Comparison of ENCODE assay signal across 14 cellular contexts in the genomic region with DNA sequence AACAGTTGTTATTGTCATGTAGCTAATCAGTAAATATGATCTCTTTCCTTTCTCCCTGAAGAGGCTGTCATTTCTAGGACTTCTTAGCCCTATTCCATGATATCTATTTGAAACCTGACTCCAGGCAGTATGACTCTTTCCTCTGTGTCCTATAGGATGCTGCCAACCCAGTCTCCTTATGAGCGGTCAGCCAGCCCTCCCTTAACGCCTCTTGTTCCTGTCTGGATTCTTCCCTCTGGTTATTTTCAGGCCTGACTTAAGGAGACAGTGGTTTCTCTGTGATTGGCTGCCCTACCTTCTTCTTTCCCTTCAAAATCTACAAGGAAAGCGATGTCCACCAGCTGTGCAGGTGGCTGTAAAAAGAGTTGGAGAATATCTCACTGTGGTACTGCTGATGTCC. TPM values are rescaled to one million over a fixed set of nuclear protein-coding genes. Genes with fewer than 3 reads are reported as not detected.
A peak's percentile ranks its signal among the peaks of the same experiment; 100 is the strongest.
DNase-seq lines count a peak whose midpoint lies in the region; TF ChIP-seq lines count a peak whose summit lies in the region.
"Had no signal": no experiment of that assay in that cellular context is flagged by ENCODE, and none has a peak within 500 bp of the region (broad histone marks: within the 10 kb centered on the region; RNA-seq: fewer than 3 reads in every experiment).

No MANE protein-coding gene starts in this region.

- no peaks in the 10 kb centered on the region for H3K79me1 ChIP-seq in mesendoderm (ENCODE audit: low read length)

- no peak overlapping the region for H3K23ac ChIP-seq in mesendoderm (ENCODE audit: low read length)

- no peak overlapping the region for H3K4me3 ChIP-seq in choroid plexus epithelial cell (ENCODE audit: low read depth, low read length)
- H3K4me3 ChIP-seq in mesendoderm (ENCODE audit: low read length) = no peak overlapping the region
- H3K4me3 ChIP-seq in ovary = no peak overlapping the region
- H3K4me3 ChIP-seq: adrenal gland, heart right ventricle, spleen, thoracic aorta had no signal

- CTCF ChIA-PET in HEK293T (lab: Yijun Ruan, JAX) = interaction anchor here (0.5 kb wide), 1 partner anchor 535 kb away, joined by 4 read pairs; no protein-coding TSS in a partner anchor

- TF ChIP-seq CTCF in choroid plexus epithelial cell (conservative IDR thresholded peaks at IDR 0.05; ENCODE audit: low read depth, low read length) = no peak
- TF ChIP-seq CTCF in ovary (IDR thresholded peaks at IDR 0.05) = no peak

- no peak for TF ChIP-seq POLR2A in ovary (IDR thresholded peaks at IDR 0.05)

- H3K4me1 ChIP-seq in mesendoderm (ENCODE audit: control insufficient read depth, low read depth, low read length) (peaks cover 3% of the 10 kb centered on the region), ovary (ENCODE audit: insufficient read depth) (no peaks in the 10 kb centered on the region)
- H3K4me1 ChIP-seq: adrenal gland, spleen had no signal

- no peak for TF ChIP-seq EP300 in ovary (IDR thresholded peaks at IDR 0.05)

- H3K4me2 ChIP-seq in mesendoderm (ENCODE audit: low read length) = no peak overlapping the region

- H3K36me3 ChIP-seq in mesendoderm (ENCODE audit: control insufficient read depth, insufficient read depth, low read length) (no peaks in the 10 kb centered on the region), ovary (no peaks in the 10 kb centered on the region)
- H3K36me3 ChIP-seq: adrenal gland, heart right ventricle, spleen, thoracic aorta had no signal

- no peak overlapping the region for H3K4ac ChIP-seq in mesendoderm (ENCODE audit: low read depth, low read length)

- no CpG with 5 or more reads among the region's 3 CpGs for WGBS in mesendoderm (ENCODE audit: extremely low coverage, insufficient coverage, low lambda C conversion rate)
- 60 to 69% (median 63%) methylated on average over 3 of the region's 3 CpGs for WGBS in ovary, 3 donors

- no peak overlapping the region for H2BK120ac ChIP-seq in mesendoderm (ENCODE audit: low read depth, low read length)

- no peak overlapping the region for H2BK5ac ChIP-seq in mesendoderm (ENCODE audit: low read length)

- H3K56ac ChIP-seq in mesendoderm (ENCODE audit: low read length) = no peak overlapping the region

- no peak overlapping the region for H3K18ac ChIP-seq in mesendoderm (ENCODE audit: low read length)

- no peaks in the 10 kb centered on the region for H3K9me3 ChIP-seq in ovary
- H3K9me3 ChIP-seq: adrenal gland, heart right ventricle, spleen, thoracic aorta had no signal

- DNase-seq in GM03348 (ENCODE audit: low spot score) (peak; percentile 58), NCI-H524 treated with DMSO at 0.1 percent for 48 hours (lab: John Stamatoyannopoulos, UW) (peak; percentile 42), choroid plexus epithelial cell (ENCODE audit: low read depth) (peak; percentile 66), mesendoderm (peak; percentile 51), ovary (no peak), GM19240 (ENCODE audit: insufficient read length, low spot score) (no peak), HEK293T (ENCODE audit: extremely low spot score) (no peak), NCI-H2029 (lab: John Stamatoyannopoulos, UW) (no peak)
- DNase-seq: adrenal gland, heart right ventricle, NCI-H1092, Right ventricle myocardium superior, spleen had no signal

- no peak overlapping the region for H2BK15ac ChIP-seq in mesendoderm (replicated peaks; ENCODE audit: low read depth)

- H3K27me3 ChIP-seq in mesendoderm (ENCODE audit: insufficient read depth, low read length, poor library complexity) = no peaks in the 10 kb centered on the region
- no peaks in the 10 kb centered on the region for H3K27me3 ChIP-seq in ovary
- H3K27me3 ChIP-seq: adrenal gland, spleen had no signal

- H2AK5ac ChIP-seq in mesendoderm (ENCODE audit: low read length) = no peak overlapping the region

- H3K79me2 ChIP-seq in mesendoderm (ENCODE audit: control insufficient read depth, insufficient read depth, low read length) = no peaks in the 10 kb centered on the region

- intact Hi-C loops in ovary (cut with DNase I) = no loop called here

- no peak overlapping the region for H4K8ac ChIP-seq in mesendoderm (ENCODE audit: low read depth, low read length)

- no peak overlapping the region for H3K27ac ChIP-seq in mesendoderm (ENCODE audit: low read depth, low read length)
- H3K27ac ChIP-seq in ovary = no peak overlapping the region
- H3K27ac ChIP-seq: adrenal gland, heart right ventricle, spleen, thoracic aorta had no signal

- no peak overlapping the region for H3K9ac ChIP-seq in mesendoderm (ENCODE audit: low read length)

- POLR2A ChIA-PET in HEK293T (lab: Yijun Ruan, JAX) = no interaction called here

- no peak overlapping the region for H4K5ac ChIP-seq in mesendoderm (ENCODE audit: low read length)

TF ChIP-seq in HEK293T, 16 proteins besides CTCF, POLR2A, EP300 and RAD21:
- TF ChIP-seq FOXA1 (IDR thresholded peaks at IDR 0.05) = no peak

RNA-seq across cellular contexts. Expression of gene C5orf63, which starts 19.4 kb away (rescaled TPM):
- 0.72 TPM for polyA plus RNA-seq in mesendoderm (2013, experiment 1 of 2)
- polyA plus RNA-seq in mesendoderm (2013, experiment 2 of 2) = 0.49 TPM
- total RNA-seq in ovary = 1 to 10 TPM; 2.3 to 6.6 (median 4.4) TPM
- 1 to 10 TPM; 1.7 to 3.1 TPM for polyA plus RNA-seq in ovary

Comparison
In these comparisons a context has a peak if more than half of its experiments do, and no peak if none do; other contexts are left out.
1. DNase-seq: peak in GM03348 (single experiment), NCI-H524 treated with DMSO at 0.1 percent for 48 hours (single experiment), choroid plexus epithelial cell (single experiment) and mesendoderm (single experiment); none in ovary (0 of 5), GM19240 (single experiment), HEK293T (single experiment) and NCI-H2029 (single experiment).